In genomic region chr12:95215925-95216324, GRCh38 we compare ENCODE assay signal across 8 cellular contexts. TPM values are rescaled to one million over a fixed set of nuclear protein-coding genes. Genes with fewer than 3 reads are reported as not detected.
DNase-seq lines count a peak whose midpoint lies in the region; ATAC-seq and TF ChIP-seq lines count a peak whose summit lies in the region.

No MANE protein-coding gene starts in this region.

- H3K14ac ChIP-seq in IMR-90 (replicated peaks; ENCODE audit: low read depth, low read length): no peak overlapping the region

- H3K18ac ChIP-seq in IMR-90 (ENCODE audit: low read depth, low read length): no peak overlapping the region

- CTCF ChIA-PET in IMR-90 (lab: Yijun Ruan, JAX): interaction anchor here (0.8 to 2.7 kb wide), 2 partner anchors 28 to 99 kb away, joined by 4 to 12 read pairs; no protein-coding TSS in a partner anchor

- H3K4me1 Mint-ChIP-seq in activated T-helper 2 cell treated with anti-CD3 and anti-CD28 coated beads, Interferon-gamma antibody, Interleukin-2, Interleukin-4, amounts not matched to agents 10 μg/mL and 5 μg/mL and 100 μg/mL, durations not matched to agents 14 hours and 24 hours and 36 hours (ENCODE audit: low read depth): peaks cover 26% of the 10 kb centered on the region

- peaks cover 10% of the 10 kb centered on the region for H4K20me1 ChIP-seq in IMR-90 (ENCODE audit: insufficient read depth, low read length)

- intact Hi-C loops in IMR-90 (cut with micrococcal nuclease): loop anchor here (2.0 to 5.0 kb wide), 3 partner anchors 49 to 143 kb away; partner anchors contain the start of gene NR2C1
- intact Hi-C loops in activated T-helper 2 cell treated with anti-CD3 and anti-CD28 coated beads, Interferon-gamma antibody, Interleukin-2, Interleukin-4, amounts not matched to agents 10 μg/mL and 5 μg/mL and 100 μg/mL, durations not matched to agents 14 hours and 24 hours and 36 hours (cut with micrococcal nuclease): loop anchor here (2.0 to 10.0 kb wide), 4 partner anchors 213 to 1781 kb away; partner anchors contain the start of genes NDUFA12, SOCS2 and USP44
- intact Hi-C loops in upper lobe of right lung (cut with DNase I): no loop called here
- intact Hi-C loops in head of caudate nucleus (cut with DNase I): loop anchor here (5.0 kb wide), 1 partner anchor 144 kb away; the partner anchor contains the start of gene NR2C1

- BruUV-seq in IMR-90 (replicated peaks; lab: Mats Ljungman, UMichigan): no TSS peak

- peaks cover 5% of the 10 kb centered on the region for H3K9me1 ChIP-seq in IMR-90 (ENCODE audit: insufficient read depth, low read length)

- no peaks in the 10 kb centered on the region for H3K36me3 ChIP-seq in IMR-90 (ENCODE audit: control insufficient read depth, insufficient read depth, low read length)
- no peaks in the 10 kb centered on the region for H3K36me3 ChIP-seq in kidney epithelial cell (ENCODE audit: control insufficient read depth, insufficient read depth, low read length)
- H3K36me3 ChIP-seq in upper lobe of right lung: no peaks in the 10 kb centered on the region

- H3K4ac ChIP-seq in IMR-90 (ENCODE audit: low read depth, low read length): no peak overlapping the region

- POLR2A ChIA-PET in IMR-90 (lab: Charles Lee; ENCODE audit: unreplicated experiment): interaction anchor here (0.6 kb wide), 1 partner anchor 1431 kb away, joined by 16 read pairs; no protein-coding TSS in a partner anchor

- peak overlapping the region; percentile 83 for H3K4me2 ChIP-seq in IMR-90 (ENCODE audit: low read depth, low read length)

- TF ChIP-seq RAD21 in IMR-90 (IDR thresholded peaks at IDR 0.05; ENCODE audit: low read length): no peak

- H3K9me3 Mint-ChIP-seq in activated T-helper 2 cell treated with anti-CD3 and anti-CD28 coated beads, Interferon-gamma antibody, Interleukin-2, Interleukin-4, amounts not matched to agents 10 μg/mL and 5 μg/mL and 100 μg/mL, durations not matched to agents 14 hours and 24 hours and 36 hours: no peaks in the 10 kb centered on the region

- no peak overlapping the region for H4K8ac ChIP-seq in IMR-90 (ENCODE audit: low read depth in 2 of 2, low read length in 2 of 2)

- TF ChIP-seq CTCF in IMR-90 (conservative IDR thresholded peaks at IDR 0.05; ENCODE audit: low read depth, low read length) (no peak), kidney epithelial cell (IDR thresholded peaks at IDR 0.05; ENCODE audit: insufficient read depth, low read length, poor library complexity, severe bottlenecking) (no peak), upper lobe of right lung (IDR thresholded peaks at IDR 0.05) (no peak)

- no peak overlapping the region for H2BK120ac ChIP-seq in IMR-90 (ENCODE audit: low read depth, low read length)

- H3K27me3 ChIP-seq in IMR-90 (ENCODE audit: control insufficient read depth, insufficient read depth, low read length) (no peaks in the 10 kb centered on the region), kidney epithelial cell (ENCODE audit: control insufficient read depth, insufficient read depth, low read length) (no peaks in the 10 kb centered on the region), upper lobe of right lung (no peaks in the 10 kb centered on the region)

- no peak overlapping the region for H2BK20ac ChIP-seq in IMR-90 (ENCODE audit: low read depth, low read length)

- H3K23ac ChIP-seq in IMR-90 (ENCODE audit: low read depth, low read length): no peak overlapping the region

- H2AK9ac ChIP-seq in IMR-90 (replicated peaks; ENCODE audit: low read depth, low read length, poor library complexity): no peak overlapping the region

- H2AK5ac ChIP-seq in IMR-90 (ENCODE audit: low read depth, low read length): no peak overlapping the region

- peak overlapping the region; percentile 81 for H3K4me3 ChIP-seq in IMR-90 (ENCODE audit: insufficient read depth, low read depth, low read length)
- peak overlapping the region; percentile 94 for H3K4me3 ChIP-seq in kidney epithelial cell (ENCODE audit: low read depth, low read length)
- H3K4me3 ChIP-seq in upper lobe of right lung: peak overlapping the region; percentile 77

- no peak overlapping the region for H2BK5ac ChIP-seq in IMR-90 (ENCODE audit: low read depth, low read length, poor library complexity, severe bottlenecking)

- TF ChIP-seq POLR2A in IMR-90 (IDR thresholded peaks at IDR 0.05; ENCODE audit: low read depth, low read length): no peak

- H2AFZ ChIP-seq in IMR-90 (replicated peaks; ENCODE audit: low read length, poor library complexity): no peak overlapping the region

- H3K27ac Mint-ChIP-seq in activated T-helper 2 cell treated with anti-CD3 and anti-CD28 coated beads, Interferon-gamma antibody, Interleukin-2, Interleukin-4, amounts not matched to agents 10 μg/mL and 5 μg/mL and 100 μg/mL, durations not matched to agents 14 hours and 24 hours and 36 hours: no peak overlapping the region

- H2BK15ac ChIP-seq in IMR-90 (ENCODE audit: low read depth, low read length): no peak overlapping the region

- ATAC-seq in IMR-90 (ENCODE audit: low read depth) (no peak), upper lobe of right lung (no peak), HG02588 (IDR thresholded peaks at IDR 0.05; ENCODE audit: unreplicated experiment) (no peak), HG03571 (IDR thresholded peaks at IDR 0.05; ENCODE audit: unreplicated experiment) (no peak)

- no peak overlapping the region for H4K5ac ChIP-seq in IMR-90 (ENCODE audit: low read depth, low read length)

- H3K9ac ChIP-seq in IMR-90 (ENCODE audit: low read depth, low read length): no peak overlapping the region

- dilution Hi-C loops in IMR-90 (cut with HindIII; ENCODE audit: low sequenced_read_pairs, unreplicated experiment): no loop called here

- H3K9me3 ChIP-seq in IMR-90 (ENCODE audit: control insufficient read depth, insufficient read depth, low read length) (no peaks in the 10 kb centered on the region), upper lobe of right lung (no peaks in the 10 kb centered on the region)

- peak; percentile 40 for DNase-seq in DMS114 treated with DMSO at 0.1 percent for 48 hours (lab: John Stamatoyannopoulos, UW; ENCODE audit: unreplicated experiment)
- DNase-seq in IMR-90: peak; percentile 75
- no peak for DNase-seq in activated T-helper 2 cell treated with anti-CD3 and anti-CD28 coated beads, Interferon-gamma antibody, Interleukin-2, Interleukin-4, amounts not matched to agents 10 μg/mL and 5 μg/mL and 100 μg/mL, durations not matched to agents 14 hours and 24 hours and 36 hours (ENCODE audit: low spot score)
- DNase-seq in kidney epithelial cell (ENCODE audit: low read depth): no peak
- no peak for DNase-seq in upper lobe of right lung
- DNase-seq in head of caudate nucleus: no peak

- 0 out of 2 replicates have a peak, but pooled peaks cover 2% of the 10 kb centered on the region for H3K4me1 ChIP-seq in IMR-90 (ENCODE audit: control insufficient read depth, insufficient read depth, low read length)
- no peaks in the 10 kb centered on the region for H3K4me1 ChIP-seq in upper lobe of right lung

- H3K36me3 Mint-ChIP-seq in activated T-helper 2 cell treated with anti-CD3 and anti-CD28 coated beads, Interferon-gamma antibody, Interleukin-2, Interleukin-4, amounts not matched to agents 10 μg/mL and 5 μg/mL and 100 μg/mL, durations not matched to agents 14 hours and 24 hours and 36 hours (ENCODE audit: low read depth): peaks cover 12% of the 10 kb centered on the region

- H3K27ac ChIP-seq in IMR-90 (ENCODE audit: insufficient read depth, low read length) (no peak overlapping the region), upper lobe of right lung (no peak overlapping the region)

- H3K27me3 Mint-ChIP-seq in activated T-helper 2 cell treated with anti-CD3 and anti-CD28 coated beads, Interferon-gamma antibody, Interleukin-2, Interleukin-4, amounts not matched to agents 10 μg/mL and 5 μg/mL and 100 μg/mL, durations not matched to agents 14 hours and 24 hours and 36 hours (ENCODE audit: low read depth): peaks cover 13% of the 10 kb centered on the region

- peaks cover 11 to 41% of the 10 kb centered on the region in 2 experiments for H3K79me1 ChIP-seq in IMR-90 (ENCODE audit: low read depth in 1 of 2, low read length in 2 of 2)

- in situ Hi-C loops in IMR-90 (cut with MboI; ENCODE audit: low sequenced_read_pairs): no loop called here

- peak overlapping the region; percentile 98 for H3K4me3 Mint-ChIP-seq in activated T-helper 2 cell treated with anti-CD3 and anti-CD28 coated beads, Interferon-gamma antibody, Interleukin-2, Interleukin-4, amounts not matched to agents 10 μg/mL and 5 μg/mL and 100 μg/mL, durations not matched to agents 14 hours and 24 hours and 36 hours (ENCODE audit: low read depth)

- no peak overlapping the region for H4K91ac ChIP-seq in IMR-90 (ENCODE audit: insufficient read depth, low read depth, low read length)

- no CpG with 5 or more reads among the region's 2 CpGs for WGBS in IMR-90 (ENCODE audit: extremely low coverage in 2 of 2, insufficient read length in 1 of 2), 2 experiments

- no peak overlapping the region for H3K56ac ChIP-seq in IMR-90 (ENCODE audit: extremely low read depth, insufficient read depth, low read length)

TF ChIP-seq in IMR-90, 13 proteins besides CTCF, POLR2A, EP300 and RAD21:
- TF ChIP-seq CEBPB (IDR thresholded peaks at IDR 0.05; ENCODE audit: low read depth, low read length) (peak; percentile 56; the same call in 1 of the 2 replicates), RFX5 (IDR thresholded peaks at IDR 0.05; ENCODE audit: low read depth, low read length) (no peak), MAFK (IDR thresholded peaks at IDR 0.05; ENCODE audit: low read depth, low read length) (no peak), MXI1 (IDR thresholded peaks at IDR 0.05; ENCODE audit: borderline replicate concordance, low read depth, low read length) (no peak), RCOR1 (IDR thresholded peaks at IDR 0.05; ENCODE audit: insufficient replicate concordance, low read length) (no peak)

RNA-seq across cellular contexts. Expression of gene FGD6, which starts 1.3 kb away (rescaled TPM):
- 9.5 and 9.7 TPM in 2 replicates for total RNA-seq in IMR-90 (2012; rRNA removed)
- polyA plus RNA-seq in IMR-90 (2012; rRNA removed): 2.0 and 2.6 TPM in 2 replicates
- 0.42 and 0.52 TPM in 2 replicates for polyA plus RNA-seq in IMR-90 (2012; cell fraction: cytosol; rRNA removed)
- 1.0 and 11.0 TPM in 2 replicates for polyA plus RNA-seq in IMR-90 (2012; cell fraction: nucleus; rRNA removed; ENCODE audit: low replicate concordance)
- total RNA-seq in activated T-helper 2 cell treated with anti-CD3 and anti-CD28 coated beads, Interferon-gamma antibody, Interleukin-2, Interleukin-4, amounts not matched to agents 10 μg/mL and 5 μg/mL and 100 μg/mL, durations not matched to agents 14 hours and 24 hours and 36 hours: 0.69 and 1.1 TPM in 2 replicates
- 31.5 and 40.9 TPM in 2 replicates for total RNA-seq in kidney epithelial cell
- total RNA-seq in upper lobe of right lung: 28.8 TPM

RNA-seq across cellular contexts. Expression of gene VEZT, which starts 1.7 kb away (rescaled TPM):
- total RNA-seq in IMR-90 (2012; rRNA removed) (83.6 and 90.2 TPM in 2 replicates), kidney epithelial cell (82.6 and 82.7 TPM in 2 replicates), upper lobe of right lung (69.9 TPM)
- 44.6 and 54.5 TPM in 2 replicates for polyA plus RNA-seq in IMR-90 (2012; rRNA removed)
- polyA plus RNA-seq in IMR-90 (2012; cell fraction: cytosol; rRNA removed): 11.2 and 16.4 TPM in 2 replicates
- polyA plus RNA-seq in IMR-90 (2012; cell fraction: nucleus; rRNA removed; ENCODE audit: low replicate concordance): 5.8 and 62.0 TPM in 2 replicates
- 62.6 and 63.1 TPM in 2 replicates for total RNA-seq in activated T-helper 2 cell treated with anti-CD3 and anti-CD28 coated beads, Interferon-gamma antibody, Interleukin-2, Interleukin-4, amounts not matched to agents 10 μg/mL and 5 μg/mL and 100 μg/mL, durations not matched to agents 14 hours and 24 hours and 36 hours

Comparison
In these comparisons a context has a peak if more than half of its experiments do, and no peak if none do; other contexts are left out.
1. DNase-seq: peak in DMS114 treated with DMSO at 0.1 percent for 48 hours (single experiment) and IMR-90 (single experiment); none in activated T-helper 2 cell treated with anti-CD3 and anti-CD28 coated beads, Interferon-gamma antibody, Interleukin-2, Interleukin-4, amounts not matched to agents 10 μg/mL and 5 μg/mL and 100 μg/mL, durations not matched to agents 14 hours and 24 hours and 36 hours (single experiment), kidney epithelial cell (single experiment), upper lobe of right lung (single experiment) and head of caudate nucleus (0 of 42).
2. Peak in every context shown above with its lines, with median percentiles within 50 percentile points of each other: H3K4me3 ChIP-seq.